In the genomic region with DNA sequence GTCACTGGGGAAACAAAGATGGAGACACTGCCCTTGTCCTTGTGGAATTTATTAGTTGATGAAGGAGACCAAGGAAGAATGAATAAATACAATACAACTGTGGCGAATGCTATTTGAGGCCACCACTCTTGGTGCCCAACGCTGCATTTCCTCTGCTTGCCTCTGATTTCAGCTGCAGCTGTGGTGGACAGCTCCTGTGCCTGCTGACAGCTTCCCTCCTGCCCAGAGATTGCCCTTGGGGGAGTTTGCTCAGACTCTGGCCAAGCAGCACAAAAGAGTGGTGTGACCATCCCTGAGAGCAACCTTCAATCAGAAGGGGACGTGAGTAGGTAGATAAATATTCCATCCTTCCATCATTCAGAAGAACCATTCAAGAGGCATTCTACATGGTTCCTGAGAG, we compare ENCODE assay signal across 15 cellular contexts.
DNase-seq lines count a peak whose midpoint lies in the region; ATAC-seq, FAIRE-seq and TF ChIP-seq lines count a peak whose summit lies in the region.
"Had no signal": no experiment of that assay in that cellular context is flagged by ENCODE, and none has a peak within 500 bp of the region (broad histone marks: within the 10 kb centered on the region; RNA-seq: fewer than 3 reads in every experiment).

No MANE protein-coding gene starts in this region.

- WGBS in GM12878 (ENCODE audit: insufficient coverage, insufficient replicate concordance, low lambda C conversion rate, missing lambda C conversion rate), result 40% methylated on average over 3 of the region's 3 CpGs
- 29 to 53% (median 34%) methylated on average over 3 of the region's 3 CpGs for WGBS in stomach, 5 donors

- TF ChIP-seq EP300 in GM12878 (IDR thresholded peaks at IDR 0.05; ENCODE audit: borderline replicate concordance in 1 of 2, control insufficient read depth in 1 of 2, low read depth in 2 of 2, low read length in 2 of 2) (no peak), stomach (IDR thresholded peaks at IDR 0.05) (no peak)

- intact Hi-C loops in left cardiac atrium (cut with DNase I), result no loop called here
- intact Hi-C loops in left ventricle myocardium inferior (cut with micrococcal nuclease), result no loop called here
- intact Hi-C loops in GM12878 (cut with micrococcal nuclease; ENCODE audit: unreplicated experiment), result no loop called here
- intact Hi-C loops in stomach (cut with DNase I; ENCODE audit: low total_unique reads), result no loop called here

- no peaks in the 10 kb centered on the region for H3K4me1 ChIP-seq in left ventricle myocardium inferior
- no peaks in the 10 kb centered on the region for H3K4me1 ChIP-seq in GM12878 (ENCODE audit: control insufficient read depth, insufficient read depth, low read length)
- H3K4me1 ChIP-seq in stomach, result no peaks in the 10 kb centered on the region

- BruUV-seq in GM12878 (replicated peaks; lab: Mats Ljungman, UMichigan), result no TSS peak

- RAD21 ChIA-PET in GM12878 (lab: Charles Lee; ENCODE audit: unreplicated experiment), result no interaction called here

- SMC1A ChIA-PET in GM12878 (lab: Charles Lee; ENCODE audit: uncharacterized antibody, unreplicated experiment), result no interaction called here

- in situ Hi-C loops in GM12878 (cut with MboI), result no loop called here

- TF ChIP-seq RAD21 in GM12878 (IDR thresholded peaks at IDR 0.05; ENCODE audit: insufficient read depth, low read depth, low read length), result no peak

- H3K9ac ChIP-seq in GM12878 (ENCODE audit: control insufficient read depth, insufficient read depth, low read length), result no peak overlapping the region

- ATAC-seq in left cardiac atrium (peak; percentile 34 to 59), GM12878 (peak; percentile 46; the same call in 1 of the 3 replicates)

- no peak overlapping the region for H3K4me2 ChIP-seq in GM12878 (ENCODE audit: control insufficient read depth, insufficient read depth)

- POLR2A ChIA-PET in GM12878 (lab: Charles Lee), result no interaction called here

- no peak for FAIRE-seq in GM12878 (lab: Jason Lieb, UNC)

- no peak for TF ChIP-seq CTCF in left ventricle myocardium inferior (IDR thresholded peaks at IDR 0.05; ENCODE audit: borderline replicate concordance)
- no peak for TF ChIP-seq CTCF in GM12878 (IDR thresholded peaks at IDR 0.05 in 2 of 3, conservative IDR thresholded peaks at IDR 0.05 in 1 of 3; ENCODE audit: control insufficient read depth in 2 of 3, extremely low read depth in 1 of 3, insufficient read depth in 1 of 3, low read depth in 3 of 3, low read length in 3 of 3)
- no peak for TF ChIP-seq CTCF in stomach (IDR thresholded peaks at IDR 0.05)

- TF ChIP-seq POLR2A in GM12878 (IDR thresholded peaks at IDR 0.05; ENCODE audit: low read depth, low read length), result no peak
- TF ChIP-seq POLR2A in stomach (IDR thresholded peaks at IDR 0.05), result no peak

- H3K36me3 ChIP-seq in left ventricle myocardium inferior (no peaks in the 10 kb centered on the region), GM12878 (ENCODE audit: control insufficient read depth in 2 of 2, insufficient read depth in 2 of 2, low read length in 1 of 2) (no peaks in the 10 kb centered on the region), stomach (no peaks in the 10 kb centered on the region)

- H3K27me3 ChIP-seq in left ventricle myocardium inferior (ENCODE audit: low read depth), result peaks cover 45% of the 10 kb centered on the region
- peaks cover 0 to 2% of the 10 kb centered on the region in 2 experiments; a peak in 3 of 4 replicates for H3K27me3 ChIP-seq in GM12878 (replicated peaks in 1 of 2; ENCODE audit: control insufficient read depth in 2 of 2, insufficient read depth in 2 of 2, low read length in 1 of 2)
- H3K27me3 ChIP-seq in stomach, result no peaks in the 10 kb centered on the region

- H3K27ac ChIP-seq in left ventricle myocardium inferior (replicated peaks) (no peak overlapping the region), GM12878 (ENCODE audit: control insufficient read depth, insufficient read depth) (no peak overlapping the region), stomach (no peak overlapping the region)

- H3K79me2 ChIP-seq in GM12878 (ENCODE audit: control insufficient read depth, insufficient read depth, low read length), result no peaks in the 10 kb centered on the region

- DNase-seq in left cardiac atrium, result peak; percentile 16
- no peak for DNase-seq in left ventricle myocardium inferior
- DNase-seq in GM12878 (ENCODE audit: low read depth, low spot score), result no peak
- DNase-seq in left kidney (ENCODE audit: low read depth, low spot score), result peak; percentile 85
- DNase-seq in NAMALWA (ENCODE audit: low spot score), result no peak
- DNase-seq in CD1c-positive myeloid dendritic cell (ENCODE audit: extremely low spot score), result no peak
- DNase-seq in stomach, result no peak
- no peak for DNase-seq in stimulated activated CD4-positive, alpha-beta T cell treated with anti-CD3 and anti-CD28 coated beads, Interleukin-2, amount 100 ng/mL, for 24 hours
- DNase-seq: activated T-cell treated with anti-CD3 and anti-CD28 coated beads for 4 hours, AML-193, anterior cingulate cortex, Karpas-422, NCI-H2081 treated with DMSO at 0.1 percent for 48 hours, T-helper 9 cell, trophoblast cell had no signal

- H3K9me3 ChIP-seq in left ventricle myocardium inferior (replicated peaks), result no peaks in the 10 kb centered on the region
- no peaks in the 10 kb centered on the region for H3K9me3 ChIP-seq in GM12878 (replicated peaks; ENCODE audit: control insufficient read depth, insufficient read depth, low read length)
- H3K9me3 ChIP-seq in stomach, result no peaks in the 10 kb centered on the region

- H3K4me3 ChIP-seq in left ventricle myocardium inferior, result no peak overlapping the region
- no peak overlapping the region for H3K4me3 ChIP-seq in GM12878
- no peak overlapping the region for H3K4me3 ChIP-seq in stomach

- CTCF ChIA-PET in GM12878 (lab: Yijun Ruan, JAX), result no interaction called here

- no peak overlapping the region for H2AFZ ChIP-seq in GM12878 (ENCODE audit: control insufficient read depth, low read depth, low read length)

- no peaks in the 10 kb centered on the region for H4K20me1 ChIP-seq in GM12878 (ENCODE audit: control insufficient read depth, insufficient read depth)

TF ChIP-seq in GM12878, 131 proteins besides CTCF, POLR2A, EP300 and RAD21:
- TF ChIP-seq REST (IDR thresholded peaks at IDR 0.05; ENCODE audit: low read depth, low read length), result peak; percentile 74
- TF ChIP-seq CREB1 (IDR thresholded peaks at IDR 0.05; ENCODE audit: low read depth), result no peak
- TF ChIP-seq, protein P1, sequence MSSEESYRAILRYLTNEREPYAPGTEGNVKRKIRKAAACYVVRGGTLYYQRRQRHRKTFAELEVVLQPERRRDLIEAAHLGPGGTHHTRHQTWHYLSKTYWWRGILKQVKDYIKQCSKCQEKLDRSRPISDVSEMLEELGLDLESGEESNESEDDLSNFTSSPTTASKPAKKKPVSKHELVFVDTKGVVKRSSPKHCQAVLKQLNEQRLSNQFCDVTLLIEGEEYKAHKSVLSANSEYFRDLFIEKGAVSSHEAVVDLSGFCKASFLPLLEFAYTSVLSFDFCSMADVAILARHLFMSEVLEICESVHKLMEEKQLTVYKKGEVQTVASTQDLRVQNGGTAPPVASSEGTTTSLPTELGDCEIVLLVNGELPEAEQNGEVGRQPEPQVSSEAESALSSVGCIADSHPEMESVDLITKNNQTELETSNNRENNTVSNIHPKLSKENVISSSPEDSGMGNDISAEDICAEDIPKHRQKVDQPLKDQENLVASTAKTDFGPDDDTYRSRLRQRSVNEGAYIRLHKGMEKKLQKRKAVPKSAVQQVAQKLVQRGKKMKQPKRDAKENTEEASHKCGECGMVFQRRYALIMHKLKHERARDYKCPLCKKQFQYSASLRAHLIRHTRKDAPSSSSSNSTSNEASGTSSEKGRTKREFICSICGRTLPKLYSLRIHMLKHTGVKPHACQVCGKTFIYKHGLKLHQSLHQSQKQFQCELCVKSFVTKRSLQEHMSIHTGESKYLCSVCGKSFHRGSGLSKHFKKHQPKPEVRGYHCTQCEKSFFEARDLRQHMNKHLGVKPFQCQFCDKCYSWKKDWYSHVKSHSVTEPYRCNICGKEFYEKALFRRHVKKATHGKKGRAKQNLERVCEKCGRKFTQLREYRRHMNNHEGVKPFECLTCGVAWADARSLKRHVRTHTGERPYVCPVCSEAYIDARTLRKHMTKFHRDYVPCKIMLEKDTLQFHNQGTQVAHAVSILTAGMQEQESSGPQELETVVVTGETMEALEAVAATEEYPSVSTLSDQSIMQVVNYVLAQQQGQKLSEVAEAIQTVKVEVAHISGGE (CRISPR knock-in tag; IDR thresholded peaks at IDR 0.05), result no peak
- TF ChIP-seq SMC3 (IDR thresholded peaks at IDR 0.05; ENCODE audit: borderline replicate concordance, low read length), result no peak
- no peak for TF ChIP-seq ZNF274 (IDR thresholded peaks at IDR 0.05; ENCODE audit: insufficient read depth, insufficient read length)

Comparison
In these comparisons a context has a peak if more than half of its experiments do, and no peak if none do; other contexts are left out.
1. DNase-seq: peak in left cardiac atrium (single experiment) and left kidney (single experiment); none in left ventricle myocardium inferior (single experiment), GM12878 (single experiment), NAMALWA (single experiment), CD1c-positive myeloid dendritic cell (single experiment), stomach (single experiment) and stimulated activated CD4-positive, alpha-beta T cell treated with anti-CD3 and anti-CD28 coated beads, Interleukin-2, amount 100 ng/mL, for 24 hours (0 of 2).